Comparison of ENCODE assay signal across 2 cellular contexts in genomic region chr10:122023257-122023656, GRCh38. TPM values are rescaled to one million over a fixed set of nuclear protein-coding genes. Genes with fewer than 3 reads are reported as not detected.
"Had no signal": no experiment of that assay in that cellular context is flagged by ENCODE, and none has a peak within 500 bp of the region (broad histone marks: within the 10 kb centered on the region; RNA-seq: fewer than 3 reads in every experiment).

No MANE protein-coding gene starts in this region.

RNA-seq across cellular contexts. Expression of gene TACC2, which starts 34.3 kb away (rescaled TPM):
- total RNA-seq: mononuclear cell had no signal
- polyA plus RNA-seq: immature natural killer cell had no signal
